In the genomic region with DNA sequence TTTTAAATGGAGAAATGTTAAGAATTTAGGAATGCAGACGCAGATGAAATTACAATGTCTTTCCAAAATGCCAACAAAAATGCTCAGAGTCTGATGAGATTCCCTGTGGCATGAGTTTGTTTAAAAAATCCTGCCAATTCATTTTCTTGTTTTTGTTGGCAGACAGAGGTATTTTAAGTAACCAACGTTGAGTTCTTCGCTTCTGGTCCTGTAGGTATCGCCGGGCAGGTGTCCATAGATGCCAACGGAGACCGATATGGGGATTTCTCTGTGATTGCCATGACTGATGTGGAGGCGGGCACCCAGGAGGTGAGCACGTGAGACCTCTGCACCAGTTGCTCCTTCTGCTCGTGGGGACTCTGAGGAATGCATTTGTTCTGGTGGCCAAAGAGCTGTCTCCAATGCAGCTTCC, we compare ENCODE assay signal across 32 cellular contexts.
DNase-seq lines count a peak whose midpoint lies in the region; ATAC-seq, FAIRE-seq and TF ChIP-seq lines count a peak whose summit lies in the region.
"Had no signal": no experiment of that assay in that cellular context is flagged by ENCODE, and none has a peak within 500 bp of the region (broad histone marks: within the 10 kb centered on the region; RNA-seq: fewer than 3 reads in every experiment).

No MANE protein-coding gene starts in this region.

- no peak overlapping the region for H3K4me2 ChIP-seq in trophoblast cell (ENCODE audit: low read length)
- H3K4me2 ChIP-seq: BLaER1 had no signal

- H3K79me1 ChIP-seq in trophoblast cell (ENCODE audit: low read length), result no peaks in the 10 kb centered on the region

- TF ChIP-seq CTCF in choroid plexus epithelial cell (conservative IDR thresholded peaks at IDR 0.05; ENCODE audit: low read depth, low read length), result no peak

- TF ChIP-seq POLR2A in H54 (IDR thresholded peaks at IDR 0.05; ENCODE audit: low read depth, low read length), result no peak

- no peak overlapping the region for H3K4me3 ChIP-seq in choroid plexus epithelial cell (ENCODE audit: low read depth, low read length)
- no peak overlapping the region for H3K4me3 ChIP-seq in trophoblast cell (ENCODE audit: low read depth, low read length)
- H3K4me3 ChIP-seq: BLaER1, left ventricle myocardium inferior, psoas muscle, sigmoid colon, tibial nerve had no signal

- H2BK120ac ChIP-seq in trophoblast cell (ENCODE audit: insufficient read depth, low read length, poor library complexity), result no peak overlapping the region

- no peak overlapping the region for H3K27ac ChIP-seq in trophoblast cell (ENCODE audit: low read depth, low read length)
- H3K27ac ChIP-seq: BLaER1, left ventricle myocardium inferior, psoas muscle, sigmoid colon, tibial nerve had no signal

- no peaks in the 10 kb centered on the region for H3K4me1 ChIP-seq in trophoblast cell (ENCODE audit: control insufficient read depth in 1 of 2, insufficient read depth in 2 of 2, low read length in 2 of 2)
- H3K4me1 ChIP-seq: left ventricle myocardium inferior, psoas muscle, sigmoid colon had no signal

- H3K18ac ChIP-seq in trophoblast cell (ENCODE audit: low read length), result no peak overlapping the region

- FAIRE-seq in H54 (lab: Jason Lieb, UNC), result no peak
- FAIRE-seq: colon, frontal cortex had no signal

- DNase-seq in AG08396 (ENCODE audit: low spot score), result peak; percentile 10
- peak; percentile 28 for DNase-seq in NCI-H226
- peak; percentile 26 for DNase-seq in choroid plexus epithelial cell (ENCODE audit: low read depth)
- no peak for DNase-seq in trophoblast cell
- DNase-seq in H54 (ENCODE audit: insufficient read length, low spot score), result no peak
- no peak for DNase-seq in NCI-H748 (lab: John Stamatoyannopoulos, UW; ENCODE audit: unreplicated experiment)
- no peak for DNase-seq in DMS153 (lab: John Stamatoyannopoulos, UW)
- DNase-seq: ACHN; activated CD4-positive, alpha-beta T cell treated with anti-CD3 and anti-CD28 coated beads, Interleukin-2, amount 50 U/mL, for 1 hour; activated gamma-delta T cell treated with Interleukin-2 at 50 U/mL for 16 hours; activated T-cell treated with anti-CD3 and anti-CD28 coated beads, Interleukin-2, amount 50 U/mL, for 4 hours; DMS79 treated with DMSO at 0.1 percent for 48 hours; effector memory CD8-positive, alpha-beta T cell; erythroblast; hypothalamus; immature natural killer cell; Karpas-422; left ventricle myocardium inferior; mesendoderm; naive B cell; NCI-H1694; NCI-H510A treated with DMSO at 0.1 percent for 48 hours; psoas muscle; SHP77; sigmoid colon; stimulated activated naive CD8-positive, alpha-beta T cell treated with anti-CD3 and anti-CD28 coated beads, Interleukin-15, Interleukin-2, amounts not matched to agents 100 U/mL and 50 U/mL, for 24 hours had no signal

- no peaks in the 10 kb centered on the region for H3K36me3 ChIP-seq in trophoblast cell (ENCODE audit: control insufficient read depth in 1 of 2, insufficient read depth in 2 of 2, low read length in 2 of 2)
- H3K36me3 ChIP-seq: BLaER1, tibial nerve had no signal

- no peak overlapping the region for H3K14ac ChIP-seq in trophoblast cell (ENCODE audit: low read length)

- peak overlapping the region; percentile 90 for H3K23ac ChIP-seq in trophoblast cell (ENCODE audit: low read length)

- no peak overlapping the region for H2BK12ac ChIP-seq in trophoblast cell (ENCODE audit: low read length)

- whole genome bisulfite sequencing in trophoblast cell (ENCODE audit: extremely low coverage, insufficient coverage, insufficient read length), result no CpG with 5 or more reads among the region's 10 CpGs

- no peak overlapping the region for H4K12ac ChIP-seq in trophoblast cell (ENCODE audit: low read depth, low read length)

- H2AK5ac ChIP-seq in trophoblast cell (ENCODE audit: low read length), result no peak overlapping the region

- H2AFZ ChIP-seq in trophoblast cell (ENCODE audit: insufficient read depth, low read length, poor library complexity), result no peak overlapping the region

- ATAC-seq in HG02678 (IDR thresholded peaks at IDR 0.05; ENCODE audit: unreplicated experiment), result no peak
- ATAC-seq: activated T-cell treated with anti-CD3 and anti-CD28 coated beads, Interleukin-2, amount 50 U/mL, for 4 hours; effector memory CD8-positive, alpha-beta T cell; psoas muscle; stimulated activated naive CD8-positive, alpha-beta T cell treated with anti-CD3 and anti-CD28 coated beads, Interleukin-15, Interleukin-2, amounts not matched to agents 100 U/mL and 50 U/mL, for 24 hours; WTC11 had no signal

- no peak overlapping the region for H3K9ac ChIP-seq in trophoblast cell (ENCODE audit: low read length)
- H3K9ac ChIP-seq: BLaER1 had no signal

- H3K79me2 ChIP-seq in trophoblast cell (ENCODE audit: control insufficient read depth, insufficient read depth, low read length, poor library complexity), result no peaks in the 10 kb centered on the region

- H3K27me3 ChIP-seq in trophoblast cell (ENCODE audit: insufficient read depth, low read length), result no peaks in the 10 kb centered on the region
- H3K27me3 ChIP-seq: BLaER1, sigmoid colon, tibial nerve had no signal

- H4K8ac ChIP-seq in trophoblast cell (ENCODE audit: low read depth, low read length), result no peak overlapping the region

- H3K4ac ChIP-seq in trophoblast cell (ENCODE audit: low read depth, low read length), result no peak overlapping the region

- H3K9me3 ChIP-seq in trophoblast cell (ENCODE audit: insufficient read depth, low read depth, low read length), result no peaks in the 10 kb centered on the region
- H3K9me3 ChIP-seq: BLaER1, left ventricle myocardium inferior, psoas muscle, sigmoid colon, tibial nerve had no signal

- H2BK5ac ChIP-seq in trophoblast cell (ENCODE audit: low read depth, low read length, poor library complexity), result no peak overlapping the region

- H4K91ac ChIP-seq in trophoblast cell (ENCODE audit: low read depth, low read length), result no peak overlapping the region

Comparison
In these comparisons a context has a peak if more than half of its experiments do, and no peak if none do; other contexts are left out.
1. DNase-seq: peak in AG08396 (single experiment), NCI-H226 (single experiment) and choroid plexus epithelial cell (single experiment); none in trophoblast cell (0 of 2), H54 (single experiment), NCI-H748 (single experiment) and DMS153 (single experiment).